Comparison of ENCODE assay signal across 22 cellular contexts in genomic region chr17:29442451-29442850, GRCh38.
"Had no signal": no experiment of that assay in that cellular context is flagged by ENCODE, and none has a peak within 500 bp of the region (broad histone marks: within the 10 kb centered on the region; RNA-seq: fewer than 3 reads in every experiment).

No MANE protein-coding gene starts in this region.

- H3K4me1 ChIP-seq: uterus had no signal

- H3K4me3 Mint-ChIP-seq: activated naive CD8-positive, alpha-beta T cell treated with anti-CD3 and anti-CD28 coated beads, Interleukin-2, amount 50 U/mL, for 24 hours; brain; neural crest cell; T-helper 2 cell treated with Interferon-gamma antibody and Interleukin-4, amounts not matched to agents 5 μg/mL and 100 μg/mL, for 36 hours had no signal

- H3K9me3 ChIP-seq: heart left ventricle, mucosa of descending colon, transverse colon, uterus had no signal

- H3K36me3 ChIP-seq: uterus had no signal

- H3K9me3 Mint-ChIP-seq: activated naive CD8-positive, alpha-beta T cell treated with anti-CD3 and anti-CD28 coated beads, Interleukin-2, amount 50 U/mL, for 24 hours; brain; neural crest cell; T-helper 2 cell treated with Interferon-gamma antibody and Interleukin-4, amounts not matched to agents 5 μg/mL and 100 μg/mL, for 36 hours had no signal

- H3K27ac ChIP-seq: heart left ventricle, transverse colon, uterus had no signal

- DNase-seq: activated CD4-positive, alpha-beta T cell treated with anti-CD3 and anti-CD28 coated beads, Interleukin-2, amount 50 U/mL, for 4 hours; activated gamma-delta T cell; activated naive CD4-positive, alpha-beta T cell treated with anti-CD3 and anti-CD28 coated beads, Interleukin-2, amount 50 U/mL, for 16 hours; activated naive CD8-positive, alpha-beta T cell treated with anti-CD3 and anti-CD28 coated beads, Interleukin-2, amount 50 U/mL, for 24 hours; anterior cingulate cortex; heart left ventricle; islet precursor cell; left colon; mesenchymal stem cell; mucosa of descending colon; stimulated activated CD4-positive, alpha-beta T cell treated with anti-CD3 and anti-CD28 coated beads, Interleukin-2, amount 100 ng/mL, for 48 hours; stimulated activated naive CD8-positive, alpha-beta T cell treated with anti-CD3 and anti-CD28 coated beads, Interleukin-15, Interleukin-2, amounts not matched to agents 100 U/mL and 50 U/mL, for 24 hours; transverse colon; uterus had no signal

- H3K27me3 Mint-ChIP-seq: activated naive CD8-positive, alpha-beta T cell treated with anti-CD3 and anti-CD28 coated beads, Interleukin-2, amount 50 U/mL, for 24 hours; brain had no signal

- FAIRE-seq: colon, endometrium, TTC549 had no signal

- H3K4me3 ChIP-seq: heart left ventricle, mucosa of descending colon, transverse colon, uterus had no signal

- H3K27ac Mint-ChIP-seq: activated naive CD8-positive, alpha-beta T cell treated with anti-CD3 and anti-CD28 coated beads, Interleukin-2, amount 50 U/mL, for 24 hours had no signal

- H3K27me3 ChIP-seq: heart left ventricle, transverse colon, uterus had no signal

- ATAC-seq: activated naive CD8-positive, alpha-beta T cell treated with anti-CD3 and anti-CD28 coated beads, Interleukin-2, amount 50 U/mL, for 24 hours; heart left ventricle; left colon; mucosa of descending colon; sciatic nerve; SK-N-SH treated with all-trans-retinoic acid at 6 μM for 48 hours; stimulated activated naive CD8-positive, alpha-beta T cell treated with anti-CD3 and anti-CD28 coated beads, Interleukin-15, Interleukin-2, amounts not matched to agents 100 U/mL and 50 U/mL, for 24 hours had no signal
